In the genomic region with DNA sequence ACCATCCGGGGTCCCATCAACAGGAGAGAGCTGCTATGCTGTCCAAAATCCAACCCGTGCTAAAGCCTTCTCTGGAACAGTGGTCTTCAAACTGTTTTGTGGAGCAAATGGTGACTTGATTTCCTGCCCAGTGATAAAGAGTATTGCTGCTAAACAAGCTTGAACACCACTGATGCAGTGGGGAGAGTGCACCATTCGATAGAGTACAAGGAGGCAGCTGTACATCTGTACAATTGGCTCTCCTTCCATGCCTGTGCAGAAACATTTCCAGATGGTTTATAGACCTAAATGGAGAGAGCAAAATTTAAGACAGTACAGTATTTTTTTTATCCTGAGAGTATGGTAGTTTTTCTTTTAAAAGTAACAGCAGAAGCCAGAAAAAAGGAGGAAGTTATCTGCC, we compare ENCODE assay signal across 19 cellular contexts. TPM values are rescaled to one million over a fixed set of nuclear protein-coding genes. Genes with fewer than 3 reads are reported as not detected.
A peak's percentile ranks its signal among the peaks of the same experiment; 100 is the strongest.
DNase-seq lines count a peak whose midpoint lies in the region; ATAC-seq, FAIRE-seq and TF ChIP-seq lines count a peak whose summit lies in the region.
"Had no signal": no experiment of that assay in that cellular context is flagged by ENCODE, and none has a peak within 500 bp of the region (broad histone marks: within the 10 kb centered on the region; RNA-seq: fewer than 3 reads in every experiment).

No MANE protein-coding gene starts in this region.

- no peak for FAIRE-seq in RCC 7860 (lab: Jason Lieb, UNC)

- POLR2A ChIA-PET in HEK293 (lab: Yijun Ruan, JAX) = interaction anchor here (0.6 to 1.3 kb wide), 2 partner anchors 11 to 46 kb away, joined by 4 to 8 read pairs; no protein-coding TSS in a partner anchor

- peak; percentile 40 for DNase-seq in NCI-H1694 treated with DMSO at 0.1 percent for 48 hours (lab: John Stamatoyannopoulos, UW)
- DNase-seq in NCI-H1694 (lab: John Stamatoyannopoulos, UW) = no peak
- no peak for DNase-seq in activated T-helper 2 cell treated with anti-CD3 and anti-CD28 coated beads, Interferon-gamma antibody, Interleukin-2, Interleukin-4, amounts not matched to agents 10 μg/mL and 5 μg/mL and 100 μg/mL, durations not matched to agents 14 hours and 24 hours and 36 hours (ENCODE audit: low spot score)
- no peak for DNase-seq in stimulated activated effector memory CD8-positive, alpha-beta T cell treated with anti-CD3 and anti-CD28 coated beads, Interleukin-12 subunit alpha, Interleukin-12 subunit beta, amount 100 ng/mL, for 72 hours (ENCODE audit: low spot score in 2 of 2)
- DNase-seq in RCC 7860 (ENCODE audit: low spot score) = no peak
- no peak for DNase-seq in stimulated activated naive CD4-positive, alpha-beta T cell (lab: John Stamatoyannopoulos, UW)
- DNase-seq: CD4-positive, alpha-beta memory T cell; GF-D8; GM23248; MG63; NCI-H1092 treated with DMSO at 0.1 percent for 48 hours; NCI-H187; NCI-H510A; RPMI8226 had no signal

- no peak for TF ChIP-seq CTCF in HEK293 (tag by site-specific recombination; IDR thresholded peaks at IDR 0.05)

- H3K4me3 Mint-ChIP-seq in activated T-helper 2 cell treated with anti-CD3 and anti-CD28 coated beads, Interferon-gamma antibody, Interleukin-2, Interleukin-4, amounts not matched to agents 10 μg/mL and 5 μg/mL and 100 μg/mL, durations not matched to agents 14 hours and 24 hours and 36 hours (ENCODE audit: low read depth) = no peak overlapping the region
- no peak overlapping the region for H3K4me3 Mint-ChIP-seq in stimulated activated effector memory CD8-positive, alpha-beta T cell treated with anti-CD3 and anti-CD28 coated beads, Interleukin-12 subunit alpha, Interleukin-12 subunit beta, amount 100 ng/mL, for 72 hours
- H3K4me3 Mint-ChIP-seq: CD4-positive, alpha-beta memory T cell had no signal

- no peak for ATAC-seq in stimulated activated effector memory CD8-positive, alpha-beta T cell treated with anti-CD3 and anti-CD28 coated beads, Interleukin-12 subunit alpha, Interleukin-12 subunit beta, amount 100 ng/mL, for 72 hours
- ATAC-seq in esophagus mucosa = no peak

- peaks cover 49% of the 10 kb centered on the region for H3K36me3 Mint-ChIP-seq in activated T-helper 2 cell treated with anti-CD3 and anti-CD28 coated beads, Interferon-gamma antibody, Interleukin-2, Interleukin-4, amounts not matched to agents 10 μg/mL and 5 μg/mL and 100 μg/mL, durations not matched to agents 14 hours and 24 hours and 36 hours (ENCODE audit: low read depth)
- peaks cover 43% of the 10 kb centered on the region for H3K36me3 Mint-ChIP-seq in stimulated activated effector memory CD8-positive, alpha-beta T cell treated with anti-CD3 and anti-CD28 coated beads, Interleukin-12 subunit alpha, Interleukin-12 subunit beta, amount 100 ng/mL, for 72 hours
- H3K36me3 Mint-ChIP-seq: CD4-positive, alpha-beta memory T cell had no signal

- intact Hi-C loops in activated T-helper 2 cell treated with anti-CD3 and anti-CD28 coated beads, Interferon-gamma antibody, Interleukin-2, Interleukin-4, amounts not matched to agents 10 μg/mL and 5 μg/mL and 100 μg/mL, durations not matched to agents 14 hours and 24 hours and 36 hours (cut with micrococcal nuclease) = no loop called here

- no peaks in the 10 kb centered on the region for H3K9me3 Mint-ChIP-seq in activated T-helper 2 cell treated with anti-CD3 and anti-CD28 coated beads, Interferon-gamma antibody, Interleukin-2, Interleukin-4, amounts not matched to agents 10 μg/mL and 5 μg/mL and 100 μg/mL, durations not matched to agents 14 hours and 24 hours and 36 hours
- H3K9me3 Mint-ChIP-seq in stimulated activated effector memory CD8-positive, alpha-beta T cell treated with anti-CD3 and anti-CD28 coated beads, Interleukin-12 subunit alpha, Interleukin-12 subunit beta, amount 100 ng/mL, for 72 hours = no peaks in the 10 kb centered on the region

- H3K27ac Mint-ChIP-seq in activated T-helper 2 cell treated with anti-CD3 and anti-CD28 coated beads, Interferon-gamma antibody, Interleukin-2, Interleukin-4, amounts not matched to agents 10 μg/mL and 5 μg/mL and 100 μg/mL, durations not matched to agents 14 hours and 24 hours and 36 hours = peak overlapping the region; percentile 8
- H3K27ac Mint-ChIP-seq in stimulated activated effector memory CD8-positive, alpha-beta T cell treated with anti-CD3 and anti-CD28 coated beads, Interleukin-12 subunit alpha, Interleukin-12 subunit beta, amount 100 ng/mL, for 72 hours = peak overlapping the region; percentile 64
- H3K27ac Mint-ChIP-seq: CD4-positive, alpha-beta memory T cell had no signal

- H3K36me3 ChIP-seq in HEK293 (ENCODE audit: control insufficient read depth in 2 of 2, insufficient read depth in 1 of 2, low read length in 2 of 2) = peaks cover 18 to 66% of the 10 kb centered on the region in 2 experiments

- no peak overlapping the region for H3K27ac ChIP-seq in HEK293 (ENCODE audit: extremely low read depth, low read depth, low read length)
- H3K27ac ChIP-seq: GM23248, KMS-11, SJSA1 had no signal

- no peaks in the 10 kb centered on the region for H3K9me3 ChIP-seq in HEK293 (ENCODE audit: control insufficient read depth, insufficient read depth, low read depth, low read length)
- H3K9me3 ChIP-seq: MG63, SJSA1 had no signal

- no peak overlapping the region for H3K4me3 ChIP-seq in HEK293 (ENCODE audit: low read depth, low read length)
- H3K4me3 ChIP-seq: GM23248, MG63, SJSA1 had no signal

- peaks cover 12% of the 10 kb centered on the region for H3K4me1 Mint-ChIP-seq in activated T-helper 2 cell treated with anti-CD3 and anti-CD28 coated beads, Interferon-gamma antibody, Interleukin-2, Interleukin-4, amounts not matched to agents 10 μg/mL and 5 μg/mL and 100 μg/mL, durations not matched to agents 14 hours and 24 hours and 36 hours (ENCODE audit: low read depth)
- H3K4me1 Mint-ChIP-seq in stimulated activated effector memory CD8-positive, alpha-beta T cell treated with anti-CD3 and anti-CD28 coated beads, Interleukin-12 subunit alpha, Interleukin-12 subunit beta, amount 100 ng/mL, for 72 hours = peaks cover 7% of the 10 kb centered on the region

- H3K4me1 ChIP-seq in HEK293 (ENCODE audit: control insufficient read depth, insufficient read depth, low read length) = no peaks in the 10 kb centered on the region

- no peaks in the 10 kb centered on the region for H3K27me3 Mint-ChIP-seq in activated T-helper 2 cell treated with anti-CD3 and anti-CD28 coated beads, Interferon-gamma antibody, Interleukin-2, Interleukin-4, amounts not matched to agents 10 μg/mL and 5 μg/mL and 100 μg/mL, durations not matched to agents 14 hours and 24 hours and 36 hours (ENCODE audit: low read depth)
- H3K27me3 Mint-ChIP-seq: CD4-positive, alpha-beta memory T cell had no signal

- CTCF ChIA-PET in HEK293 (lab: Yijun Ruan, JAX) = interaction anchor here (0.7 kb wide), 1 partner anchor 381 kb away, joined by 3 read pairs; no protein-coding TSS in a partner anchor

TF ChIP-seq in HEK293, 187 proteins besides CTCF, POLR2A, EP300 and RAD21:
- TF ChIP-seq, protein P1, sequence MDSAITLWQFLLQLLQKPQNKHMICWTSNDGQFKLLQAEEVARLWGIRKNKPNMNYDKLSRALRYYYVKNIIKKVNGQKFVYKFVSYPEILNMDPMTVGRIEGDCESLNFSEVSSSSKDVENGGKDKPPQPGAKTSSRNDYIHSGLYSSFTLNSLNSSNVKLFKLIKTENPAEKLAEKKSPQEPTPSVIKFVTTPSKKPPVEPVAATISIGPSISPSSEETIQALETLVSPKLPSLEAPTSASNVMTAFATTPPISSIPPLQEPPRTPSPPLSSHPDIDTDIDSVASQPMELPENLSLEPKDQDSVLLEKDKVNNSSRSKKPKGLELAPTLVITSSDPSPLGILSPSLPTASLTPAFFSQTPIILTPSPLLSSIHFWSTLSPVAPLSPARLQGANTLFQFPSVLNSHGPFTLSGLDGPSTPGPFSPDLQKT (IDR thresholded peaks at IDR 0.05; ENCODE audit: borderline replicate concordance, low read depth, low read length) = no peak
- peak; percentile 94 for TF ChIP-seq ZNF133 (tag by site-specific recombination; IDR thresholded peaks at IDR 0.05)
TF ChIP-seq in HEK293: peak in this region for 1.

RNA-seq across cellular contexts. Expression of gene HJURP, which starts 20.0 kb away (rescaled TPM):
- 50.5 and 52.4 TPM in 2 replicates for total RNA-seq in activated T-helper 2 cell treated with anti-CD3 and anti-CD28 coated beads, Interferon-gamma antibody, Interleukin-2, Interleukin-4, amounts not matched to agents 10 μg/mL and 5 μg/mL and 100 μg/mL, durations not matched to agents 14 hours and 24 hours and 36 hours
- total RNA-seq in esophagus mucosa = 9.4 TPM

RNA-seq across cellular contexts. Expression of gene MROH2A, which starts 56.2 kb away (rescaled TPM):
- not detected in 2 replicates for total RNA-seq in activated T-helper 2 cell treated with anti-CD3 and anti-CD28 coated beads, Interferon-gamma antibody, Interleukin-2, Interleukin-4, amounts not matched to agents 10 μg/mL and 5 μg/mL and 100 μg/mL, durations not matched to agents 14 hours and 24 hours and 36 hours
- total RNA-seq in esophagus mucosa = 0.52 TPM
- total RNA-seq: A172; CD4-positive, alpha-beta memory T cell; GM23248; SJSA1 had no signal
